13 cellular contexts compared by ENCODE assay signal in genomic region chr7:1034769-1035168, GRCh38. TPM values are rescaled to one million over a fixed set of nuclear protein-coding genes. Genes with fewer than 3 reads are reported as not detected.
"Had no signal": no experiment of that assay in that cellular context is flagged by ENCODE, and none has a peak within 500 bp of the region (broad histone marks: within the 10 kb centered on the region; RNA-seq: fewer than 3 reads in every experiment).

No MANE protein-coding gene starts in this region.

RNA-seq across cellular contexts. Expression of gene CYP2W1, which starts 51.8 kb away (rescaled TPM):
- total RNA-seq: dermis microvascular lymphatic vessel endothelial cell, endodermal cell, gastrocnemius medialis, glomerular endothelial cell, heart right ventricle, kidney epithelial cell, left cardiac atrium, left lung, left ventricle myocardium superior, lower lobe of right lung, lung microvascular endothelial cell, mesenteric fat pad, myocyte had no signal
- polyA plus RNA-seq: heart right ventricle had no signal
